ENCODE assay signal across 3 cellular contexts in genomic region chr1:206967096-206967851, GRCh38.
TF ChIP-seq lines count a peak whose summit lies in the region.

No MANE protein-coding gene starts in this region.

TF ChIP-seq in liver, 16 proteins besides CTCF, POLR2A, EP300 and RAD21:
- peak; percentile 22 for TF ChIP-seq MAX (IDR thresholded peaks at IDR 0.05)
- no peak for TF ChIP-seq YY1 (IDR thresholded peaks at IDR 0.05)

TF ChIP-seq in HepG2, 621 proteins besides CTCF, POLR2A, EP300 and RAD21:
- TF ChIP-seq ZNF577 (CRISPR knock-in tag; IDR thresholded peaks at IDR 0.05; ENCODE audit: borderline replicate concordance, low read depth) (no peak), RERE (CRISPR knock-in tag; IDR thresholded peaks at IDR 0.05; ENCODE audit: low read depth) (no peak), ZNF83 (CRISPR knock-in tag; IDR thresholded peaks at IDR 0.05; ENCODE audit: borderline replicate concordance) (no peak), SPEN (CRISPR knock-in tag; IDR thresholded peaks at IDR 0.05; ENCODE audit: low read depth) (no peak), AKAP8 (CRISPR knock-in tag; IDR thresholded peaks at IDR 0.05) (no peak), ZNF263 (CRISPR knock-in tag; IDR thresholded peaks at IDR 0.05) (no peak), ZSCAN5A (CRISPR knock-in tag; IDR thresholded peaks at IDR 0.05; ENCODE audit: borderline replicate concordance) (no peak), FOXO1 (CRISPR knock-in tag; IDR thresholded peaks at IDR 0.05) (no peak), MTF1 (CRISPR knock-in tag; IDR thresholded peaks at IDR 0.05) (no peak), ZNF235 (CRISPR knock-in tag; IDR thresholded peaks at IDR 0.05; ENCODE audit: borderline replicate concordance) (no peak), SOX5 (CRISPR knock-in tag; IDR thresholded peaks at IDR 0.05; ENCODE audit: borderline replicate concordance) (no peak), ZNF737 (CRISPR knock-in tag; IDR thresholded peaks at IDR 0.05; ENCODE audit: borderline replicate concordance) (no peak), ZNF335 (CRISPR knock-in tag; IDR thresholded peaks at IDR 0.05) (no peak), MED13 (CRISPR knock-in tag; IDR thresholded peaks at IDR 0.05) (no peak)

TF ChIP-seq in K562, 482 proteins besides CTCF, POLR2A, EP300 and RAD21:
- TF ChIP-seq VEZF1 (CRISPR knock-in tag; IDR thresholded peaks at IDR 0.05) (no peak), FOXA3 (CRISPR knock-in tag; conservative IDR thresholded peaks at IDR 0.05 in 1 of 2, IDR thresholded peaks at IDR 0.05 in 1 of 2) (peak in 1 of 2 experiments; percentile 28; a peak in 1 of 4 replicates), GABPA (tag; conservative IDR thresholded peaks at IDR 0.05; ENCODE audit: low read depth) (peak; percentile 54; the same call in 1 of the 2 replicates), PRDM10 (IDR thresholded peaks at IDR 0.05; ENCODE audit: partially characterized antibody) (peak; percentile 93), SPI1 (IDR thresholded peaks at IDR 0.05; ENCODE audit: borderline replicate concordance, low read depth, low read length) (peak; percentile 92), ETV6 (IDR thresholded peaks at IDR 0.05; ENCODE audit: borderline replicate concordance in 1 of 2, low read depth in 2 of 2, low read length in 1 of 2) (peak in 1 of 2 experiments; percentile 54; a peak in 1 of 4 replicates), ETV6 (CRISPR knock-in tag; IDR thresholded peaks at IDR 0.05; ENCODE audit: borderline replicate concordance) (no peak), CEBPG (CRISPR knock-in tag; IDR thresholded peaks at IDR 0.05) (no peak), CEBPG (tag; conservative IDR thresholded peaks at IDR 0.05 in 1 of 2, IDR thresholded peaks at IDR 0.05 in 1 of 2) (peak in 1 of 2 experiments; percentile 34; a peak in 1 of 4 replicates), MAFF (IDR thresholded peaks at IDR 0.05; ENCODE audit: low read length) (no peak), ATF7 (IDR thresholded peaks at IDR 0.05) (0 out of 2 replicates have a peak, but pooled peaks have one; percentile 27), ZNF263 (CRISPR knock-in tag; IDR thresholded peaks at IDR 0.05; ENCODE audit: borderline replicate concordance) (0 out of 2 replicates have a peak, but pooled peaks have one; percentile 18)
